In genomic region chr17:20191066-20191465, GRCh38 we compare ENCODE assay signal across 12 cellular contexts.
DNase-seq lines count a peak whose midpoint lies in the region; ATAC-seq and TF ChIP-seq lines count a peak whose summit lies in the region.
"Had no signal": no experiment of that assay in that cellular context is flagged by ENCODE, and none has a peak within 500 bp of the region (broad histone marks: within the 10 kb centered on the region; RNA-seq: fewer than 3 reads in every experiment).

No MANE protein-coding gene starts in this region.

- H3K9me3 Mint-ChIP-seq in stimulated activated naive CD8-positive, alpha-beta T cell treated with anti-CD3 and anti-CD28 coated beads, Interleukin-15, amount 100 ng/mL, for 72 hours = peaks cover 4 to 6% of the 10 kb centered on the region in 2 donors

- no peaks in the 10 kb centered on the region for H3K9me3 ChIP-seq in HEK293 (ENCODE audit: control insufficient read depth, insufficient read depth, low read depth, low read length)
- H3K9me3 ChIP-seq: right atrium auricular region, uterus had no signal

- DNase-seq in amniotic epithelial cell (ENCODE audit: low read depth) (peak; percentile 96), fibroblast of peridontal ligament (ENCODE audit: extremely low read depth) (peak; percentile 97), NCI-H1092 treated with DMSO at 0.1 percent for 48 hours (lab: John Stamatoyannopoulos, UW) (no peak)
- no peak for DNase-seq in stimulated activated naive CD8-positive, alpha-beta T cell treated with anti-CD3 and anti-CD28 coated beads, Interleukin-15, amount 100 ng/mL, for 72 hours
- DNase-seq: activated CD4-positive, CD25-positive, alpha-beta regulatory T cell; NCI-H2171 treated with DMSO at 0.1 percent for 48 hours; Right ventricle myocardium superior; uterus had no signal

- no peak for TF ChIP-seq CTCF in HEK293 (tag by site-specific recombination; IDR thresholded peaks at IDR 0.05)

- peaks cover 13% of the 10 kb centered on the region for H3K4me1 ChIP-seq in HEK293 (ENCODE audit: control insufficient read depth, insufficient read depth, low read length)

- CTCF ChIA-PET in HEK293 (lab: Yijun Ruan, JAX) = interaction anchor here (0.6 kb wide), 1 partner anchor 35 kb away, joined by 3 read pairs; no protein-coding TSS in a partner anchor

- POLR2A ChIA-PET in HEK293 (lab: Yijun Ruan, JAX) = interaction anchor here (0.7 kb wide), 1 partner anchor 214 kb away, joined by 5 read pairs; no protein-coding TSS in a partner anchor

- no peak overlapping the region for H3K4me3 ChIP-seq in HEK293 (ENCODE audit: low read depth, low read length)
- H3K4me3 ChIP-seq: right atrium auricular region, uterus had no signal

- H3K4me1 Mint-ChIP-seq in stimulated activated naive CD8-positive, alpha-beta T cell treated with anti-CD3 and anti-CD28 coated beads, Interleukin-15, amount 100 ng/mL, for 72 hours = no peaks in the 10 kb centered on the region

- no peaks in the 10 kb centered on the region for H3K36me3 ChIP-seq in HEK293 (ENCODE audit: control insufficient read depth in 2 of 2, insufficient read depth in 1 of 2, low read length in 2 of 2)
- H3K36me3 ChIP-seq: right atrium auricular region, uterus had no signal

- no peak overlapping the region for H3K27ac Mint-ChIP-seq in stimulated activated naive CD8-positive, alpha-beta T cell treated with anti-CD3 and anti-CD28 coated beads, Interleukin-15, amount 100 ng/mL, for 72 hours

- H3K27me3 Mint-ChIP-seq in stimulated activated naive CD8-positive, alpha-beta T cell treated with anti-CD3 and anti-CD28 coated beads, Interleukin-15, amount 100 ng/mL, for 72 hours = no peaks in the 10 kb centered on the region

- H3K27ac ChIP-seq in HEK293 (ENCODE audit: extremely low read depth, low read depth, low read length) (no peak overlapping the region), temporal lobe (ENCODE audit: low read depth, low read length) (peak overlapping the region; percentile 92)
- H3K27ac ChIP-seq: right atrium auricular region, uterus had no signal

- no peak for ATAC-seq in GM18858 (IDR thresholded peaks at IDR 0.05; ENCODE audit: unreplicated experiment)
- ATAC-seq in stimulated activated naive CD8-positive, alpha-beta T cell treated with anti-CD3 and anti-CD28 coated beads, Interleukin-15, amount 100 ng/mL, for 72 hours = no peak

- no peak overlapping the region for H3K4me3 Mint-ChIP-seq in stimulated activated naive CD8-positive, alpha-beta T cell treated with anti-CD3 and anti-CD28 coated beads, Interleukin-15, amount 100 ng/mL, for 72 hours

TF ChIP-seq in HEK293, 187 proteins besides CTCF, POLR2A, EP300 and RAD21:
- TF ChIP-seq ZNF169 (tag by site-specific recombination; IDR thresholded peaks at IDR 0.05) (no peak), PRDM10 (tag by site-specific recombination; IDR thresholded peaks at IDR 0.05) (0 out of 2 replicates have a peak, but pooled peaks have one; percentile 29)

Comparison
In these comparisons a context has a peak if more than half of its experiments do, and no peak if none do; other contexts are left out.
1. DNase-seq: peak in amniotic epithelial cell (single experiment) and fibroblast of peridontal ligament (single experiment); none in NCI-H1092 treated with DMSO at 0.1 percent for 48 hours (single experiment) and stimulated activated naive CD8-positive, alpha-beta T cell treated with anti-CD3 and anti-CD28 coated beads, Interleukin-15, amount 100 ng/mL, for 72 hours (0 of 2).